Comparison of ENCODE assay signal across 20 cellular contexts in the genomic region with DNA sequence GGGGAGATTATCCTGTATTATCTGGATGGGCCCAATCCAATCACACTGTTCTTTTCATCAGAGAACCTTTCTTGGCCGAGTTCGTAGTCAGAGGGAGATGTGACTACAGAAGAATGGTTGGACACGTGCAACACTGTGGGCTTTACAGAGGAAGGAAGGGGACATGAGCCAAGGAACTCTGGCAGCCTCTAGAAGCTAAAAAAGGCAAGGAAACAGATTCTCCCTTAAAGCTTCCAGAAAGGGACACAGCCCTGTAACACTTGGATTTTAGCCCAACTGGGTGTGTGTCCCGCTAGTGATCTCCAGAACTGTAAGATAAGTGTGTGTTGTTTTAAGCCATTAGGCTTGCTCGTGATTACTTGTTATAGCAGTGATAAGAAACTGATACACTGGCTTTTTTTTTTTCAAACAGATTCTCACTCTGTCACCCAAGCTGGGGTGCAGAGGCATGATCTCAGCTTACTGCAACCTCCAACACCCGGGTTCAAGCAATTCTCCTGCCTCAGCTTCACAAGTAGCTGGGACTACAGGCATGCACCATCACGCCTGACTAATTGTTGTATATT.
"Had no signal": no experiment of that assay in that cellular context is flagged by ENCODE, and none has a peak within 500 bp of the region (broad histone marks: within the 10 kb centered on the region; RNA-seq: fewer than 3 reads in every experiment).

No MANE protein-coding gene starts in this region.

- DNase-seq: IMR-90; Kasumi-1; MM.1S; NCI-H1092 treated with DMSO at 0.1 percent for 48 hours; NCI-H1436; NCI-H187; NCI-H2029; NCI-H2081 treated with DMSO at 0.1 percent for 48 hours; NCI-H2171; NCI-H226; NCI-H446 treated with DMSO at 0.1 percent for 48 hours; NCI-H510A treated with DMSO at 0.1 percent for 48 hours; NCI-H526; NK-92 treated with Interleukin-12 subunit alpha and Interleukin-12 subunit beta, amount 100 ng/mL, for 24 hours; PC-3; SHP77; SK-N-SH had no signal

- H3K9me3 ChIP-seq: SK-N-SH had no signal

- H3K27ac ChIP-seq: KMS-11, RWPE1 had no signal

- ATAC-seq: Panc1, PC-3 had no signal
